ENCODE assay signal across 1 cellular context in genomic region chr16:50697881-50698767, GRCh38.
A peak's percentile ranks its signal among the peaks of the same experiment; 100 is the strongest.
TF ChIP-seq lines count a peak whose summit lies in the region.

No MANE protein-coding gene starts in this region.

TF ChIP-seq in GM12878, 131 proteins besides CTCF, POLR2A, EP300 and RAD21 (continued from another document and continues in another):
- TF ChIP-seq, protein P1, sequence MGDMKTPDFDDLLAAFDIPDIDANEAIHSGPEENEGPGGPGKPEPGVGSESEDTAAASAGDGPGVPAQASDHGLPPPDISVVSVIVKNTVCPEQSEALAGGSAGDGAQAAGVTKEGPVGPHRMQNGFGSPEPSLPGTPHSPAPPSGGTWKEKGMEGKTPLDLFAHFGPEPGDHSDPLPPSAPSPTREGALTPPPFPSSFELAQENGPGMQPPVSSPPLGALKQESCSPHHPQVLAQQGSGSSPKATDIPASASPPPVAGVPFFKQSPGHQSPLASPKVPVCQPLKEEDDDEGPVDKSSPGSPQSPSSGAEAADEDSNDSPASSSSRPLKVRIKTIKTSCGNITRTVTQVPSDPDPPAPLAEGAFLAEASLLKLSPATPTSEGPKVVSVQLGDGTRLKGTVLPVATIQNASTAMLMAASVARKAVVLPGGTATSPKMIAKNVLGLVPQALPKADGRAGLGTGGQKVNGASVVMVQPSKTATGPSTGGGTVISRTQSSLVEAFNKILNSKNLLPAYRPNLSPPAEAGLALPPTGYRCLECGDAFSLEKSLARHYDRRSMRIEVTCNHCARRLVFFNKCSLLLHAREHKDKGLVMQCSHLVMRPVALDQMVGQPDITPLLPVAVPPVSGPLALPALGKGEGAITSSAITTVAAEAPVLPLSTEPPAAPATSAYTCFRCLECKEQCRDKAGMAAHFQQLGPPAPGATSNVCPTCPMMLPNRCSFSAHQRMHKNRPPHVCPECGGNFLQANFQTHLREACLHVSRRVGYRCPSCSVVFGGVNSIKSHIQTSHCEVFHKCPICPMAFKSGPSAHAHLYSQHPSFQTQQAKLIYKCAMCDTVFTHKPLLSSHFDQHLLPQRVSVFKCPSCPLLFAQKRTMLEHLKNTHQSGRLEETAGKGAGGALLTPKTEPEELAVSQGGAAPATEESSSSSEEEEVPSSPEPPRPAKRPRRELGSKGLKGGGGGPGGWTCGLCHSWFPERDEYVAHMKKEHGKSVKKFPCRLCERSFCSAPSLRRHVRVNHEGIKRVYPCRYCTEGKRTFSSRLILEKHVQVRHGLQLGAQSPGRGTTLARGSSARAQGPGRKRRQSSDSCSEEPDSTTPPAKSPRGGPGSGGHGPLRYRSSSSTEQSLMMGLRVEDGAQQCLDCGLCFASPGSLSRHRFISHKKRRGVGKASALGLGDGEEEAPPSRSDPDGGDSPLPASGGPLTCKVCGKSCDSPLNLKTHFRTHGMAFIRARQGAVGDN (IDR thresholded peaks at IDR 0.05): peak; percentile 82
- TF ChIP-seq KDM1A (IDR thresholded peaks at IDR 0.05; ENCODE audit: borderline replicate concordance) (no peak), IRF3 (IDR thresholded peaks at IDR 0.05) (no peak), ATF7 (IDR thresholded peaks at IDR 0.05; ENCODE audit: low read depth) (peak; percentile 88), WRNIP1 (IDR thresholded peaks at IDR 0.05; ENCODE audit: borderline replicate concordance, low read depth, low read length) (no peak), IRF5 (IDR thresholded peaks at IDR 0.05; ENCODE audit: borderline replicate concordance) (no peak; the same call in 1 of the 2 replicates), SRF (IDR thresholded peaks at IDR 0.05; ENCODE audit: low read depth in 2 of 2, low read length in 2 of 2) (no peak), PML (IDR thresholded peaks at IDR 0.05; ENCODE audit: low read length) (peak; percentile 49; the same call in 1 of the 2 replicates), PRDM15 (CRISPR knock-in tag; IDR thresholded peaks at IDR 0.05) (no peak), SREBF2 (IDR thresholded peaks at IDR 0.05; ENCODE audit: low read length) (no peak), POU2F2 (IDR thresholded peaks at IDR 0.05; ENCODE audit: borderline replicate concordance, low read depth, low read length) (no peak), SIN3A (IDR thresholded peaks at IDR 0.05; ENCODE audit: low read depth, low read length) (no peak), E4F1 (IDR thresholded peaks at IDR 0.05; ENCODE audit: borderline replicate concordance, partially characterized antibody) (no peak), BCL11A (IDR thresholded peaks at IDR 0.05; ENCODE audit: low read depth, low read length) (peak; percentile 29; the same call in 1 of the 2 replicates), TBL1XR1 (IDR thresholded peaks at IDR 0.05; ENCODE audit: low read depth, low read length) (peak; percentile 44; the same call in 1 of the 2 replicates), ZNF622 (IDR thresholded peaks at IDR 0.05) (no peak), ZSCAN29 (IDR thresholded peaks at IDR 0.05) (no peak), NKRF (conservative IDR thresholded peaks at IDR 0.05) (peak; percentile 77), BCL3 (IDR thresholded peaks at IDR 0.05; ENCODE audit: borderline replicate concordance, insufficient read depth, low read depth, low read length, poor library complexity, severe bottlenecking) (peak; percentile 20), MEF2A (IDR thresholded peaks at IDR 0.05; ENCODE audit: insufficient read depth, low read depth, low read length) (peak; percentile 74), STAT1 (conservative IDR thresholded peaks at IDR 0.05) (0 out of 2 replicates have a peak, but pooled peaks have one; percentile 36), SPI1 (IDR thresholded peaks at IDR 0.05; ENCODE audit: borderline replicate concordance, insufficient read depth, low read depth, low read length) (no peak), ATF3 (IDR thresholded peaks at IDR 0.05; ENCODE audit: borderline replicate concordance, extremely low read depth, low read depth, low read length) (peak; percentile 3; the same call in 1 of the 2 replicates), NFIC (IDR thresholded peaks at IDR 0.05; ENCODE audit: low read depth, low read length) (peak; percentile 70; the same call in 1 of the 2 replicates), HSF1 (IDR thresholded peaks at IDR 0.05; ENCODE audit: low read depth, low read length) (no peak), YBX1 (IDR thresholded peaks at IDR 0.05) (no peak), ZZZ3 (IDR thresholded peaks at IDR 0.05; ENCODE audit: control insufficient read depth, insufficient read length, low read depth) (no peak), RAD51 (IDR thresholded peaks at IDR 0.05) (peak; percentile 83), NR2F1 (conservative IDR thresholded peaks at IDR 0.05) (peak; percentile 96), KLF5 (IDR thresholded peaks at IDR 0.05; ENCODE audit: partially characterized antibody) (no peak)
- TF ChIP-seq, protein P2, sequence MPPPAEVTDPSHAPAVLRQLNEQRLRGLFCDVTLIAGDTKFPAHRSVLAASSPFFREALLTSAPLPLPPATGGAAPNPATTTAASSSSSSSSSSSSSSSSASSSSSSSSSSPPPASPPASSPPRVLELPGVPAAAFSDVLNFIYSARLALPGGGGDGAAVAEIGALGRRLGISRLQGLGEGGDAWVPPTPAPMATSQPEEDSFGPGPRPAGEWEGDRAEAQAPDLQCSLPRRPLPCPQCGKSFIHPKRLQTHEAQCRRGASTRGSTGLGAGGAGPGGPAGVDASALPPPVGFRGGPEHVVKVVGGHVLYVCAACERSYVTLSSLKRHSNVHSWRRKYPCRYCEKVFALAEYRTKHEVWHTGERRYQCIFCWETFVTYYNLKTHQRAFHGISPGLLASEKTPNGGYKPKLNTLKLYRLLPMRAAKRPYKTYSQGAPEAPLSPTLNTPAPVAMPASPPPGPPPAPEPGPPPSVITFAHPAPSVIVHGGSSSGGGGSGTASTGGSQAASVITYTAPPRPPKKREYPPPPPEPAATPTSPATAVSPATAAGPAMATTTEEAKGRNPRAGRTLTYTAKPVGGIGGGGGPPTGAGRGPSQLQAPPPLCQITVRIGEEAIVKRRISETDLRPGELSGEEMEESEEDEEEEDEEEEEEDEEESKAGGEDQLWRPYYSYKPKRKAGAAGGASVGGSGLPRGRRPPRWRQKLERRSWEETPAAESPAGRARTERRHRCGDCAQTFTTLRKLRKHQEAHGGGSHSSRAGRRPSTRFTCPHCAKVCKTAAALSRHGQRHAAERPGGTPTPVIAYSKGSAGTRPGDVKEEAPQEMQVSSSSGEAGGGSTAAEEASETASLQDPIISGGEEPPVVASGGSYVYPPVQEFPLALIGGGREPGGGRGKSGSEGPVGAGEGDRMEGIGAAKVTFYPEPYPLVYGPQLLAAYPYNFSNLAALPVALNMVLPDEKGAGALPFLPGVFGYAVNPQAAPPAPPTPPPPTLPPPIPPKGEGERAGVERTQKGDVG (CRISPR knock-in tag; IDR thresholded peaks at IDR 0.05): 0 out of 2 replicates have a peak, but pooled peaks have one; percentile 20
- TF ChIP-seq, protein P3, sequence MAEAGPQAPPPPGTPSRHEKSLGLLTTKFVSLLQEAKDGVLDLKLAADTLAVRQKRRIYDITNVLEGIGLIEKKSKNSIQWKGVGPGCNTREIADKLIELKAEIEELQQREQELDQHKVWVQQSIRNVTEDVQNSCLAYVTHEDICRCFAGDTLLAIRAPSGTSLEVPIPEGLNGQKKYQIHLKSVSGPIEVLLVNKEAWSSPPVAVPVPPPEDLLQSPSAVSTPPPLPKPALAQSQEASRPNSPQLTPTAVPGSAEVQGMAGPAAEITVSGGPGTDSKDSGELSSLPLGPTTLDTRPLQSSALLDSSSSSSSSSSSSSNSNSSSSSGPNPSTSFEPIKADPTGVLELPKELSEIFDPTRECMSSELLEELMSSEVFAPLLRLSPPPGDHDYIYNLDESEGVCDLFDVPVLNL (IDR thresholded peaks at IDR 0.05; ENCODE audit: low read depth, low read length): no peak
